In the genomic region with DNA sequence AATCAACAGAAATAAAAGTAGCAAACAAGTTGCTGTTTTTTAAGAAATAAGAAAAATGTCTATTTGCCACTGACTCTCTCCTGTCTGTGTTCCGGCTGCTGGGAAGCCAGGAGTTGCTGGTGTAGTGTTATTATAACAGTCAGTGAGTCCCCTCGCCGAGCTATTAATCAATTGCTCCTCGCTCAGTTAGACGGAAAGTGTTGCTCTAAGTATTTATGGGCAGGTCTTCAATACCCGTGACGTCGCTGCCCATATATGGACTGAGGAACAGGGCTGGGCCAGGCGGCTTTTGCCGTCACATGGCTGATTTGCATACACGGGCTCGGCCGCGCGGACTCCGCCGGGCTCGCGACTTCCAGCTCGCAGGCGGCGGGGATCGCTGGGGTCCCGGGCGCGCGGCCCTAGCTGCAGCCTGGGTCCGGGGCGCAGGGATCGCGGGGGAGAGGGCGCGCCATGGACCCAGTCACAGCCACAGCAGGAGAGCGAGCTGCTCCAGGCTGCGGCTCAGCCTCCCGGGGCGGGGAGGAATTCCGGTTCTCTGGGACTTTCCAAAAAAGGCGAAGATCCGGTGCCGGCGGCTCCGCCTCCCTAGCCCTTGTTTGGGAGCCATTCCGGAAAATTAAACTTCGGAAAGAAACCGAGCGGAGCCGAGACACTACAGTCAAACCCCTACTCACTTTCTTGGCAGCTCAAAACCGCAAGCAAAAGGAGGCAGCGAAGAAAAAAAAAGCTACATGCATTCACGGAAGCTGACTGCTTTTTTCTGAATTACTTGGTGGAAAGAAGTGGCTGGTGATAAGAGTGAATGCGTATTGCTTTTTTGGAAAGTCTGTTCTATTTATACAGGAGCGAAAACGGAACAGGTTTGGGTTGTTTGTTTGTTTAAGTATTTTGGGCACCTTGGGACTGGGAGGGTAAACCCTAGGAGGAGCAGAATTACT, we compare ENCODE assay signal across 8 cellular contexts. TPM values are rescaled to one million over a fixed set of nuclear protein-coding genes. Genes with fewer than 3 reads are reported as not detected.
DNase-seq lines count a peak whose midpoint lies in the region; ATAC-seq and TF ChIP-seq lines count a peak whose summit lies in the region.

A gene (minus strand): TSS at position 188 of the 941 bp plus-strand sequence. CDS start 337 bp downstream, outside the sequence.

- peaks cover 0 to 10% (median 0%) of the 10 kb centered on the region in 11 experiments; a peak in 2 of 22 replicates for H3K9me3 ChIP-seq in BLaER1 treated with 17β-estradiol and CSF1 and Interleukin-3, amounts not matched to agents 10 nM and 100 nM (replicated peaks in 1 of 11)
- no peaks in the 10 kb centered on the region for H3K9me3 ChIP-seq in right lobe of liver

- H3K27ac Mint-ChIP-seq in activated CD4-positive, alpha-beta memory T cell treated with anti-CD3 and anti-CD28 coated beads, Interleukin-2, amount 10 ng/mL, durations not matched to agents 7 days and 5 days = peak within 1 kb of the TSS; percentile 95

- H3K27me3 Mint-ChIP-seq in activated CD4-positive, alpha-beta memory T cell treated with anti-CD3 and anti-CD28 coated beads, Interleukin-2, amount 10 ng/mL, durations not matched to agents 7 days and 5 days = peaks cover 67% of the 10 kb centered on the region

- no peaks in the 10 kb centered on the region for H3K9me3 Mint-ChIP-seq in activated CD4-positive, alpha-beta memory T cell treated with anti-CD3 and anti-CD28 coated beads, Interleukin-2, amount 10 ng/mL, durations not matched to agents 7 days and 5 days

- peak; percentile 71 for ATAC-seq in GM19328 (IDR thresholded peaks at IDR 0.05; ENCODE audit: unreplicated experiment)
- ATAC-seq in HG03469 (IDR thresholded peaks at IDR 0.05; ENCODE audit: unreplicated experiment) = peak; percentile 57
- peak; percentile 77 to 88 (median 84) for ATAC-seq in right lobe of liver

- peaks cover 48% of the 10 kb centered on the region for H3K4me1 Mint-ChIP-seq in activated CD4-positive, alpha-beta memory T cell treated with anti-CD3 and anti-CD28 coated beads, Interleukin-2, amount 10 ng/mL, durations not matched to agents 7 days and 5 days

- CTCF ChIA-PET in activated CD4-positive, alpha-beta memory T cell treated with anti-CD3 and anti-CD28 coated beads, Interleukin-2, amount 10 ng/mL, durations not matched to agents 7 days and 5 days (lab: Charles Lee) = interaction anchor here (0.8 to 5.8 kb wide), 15 partner anchors 11 to 903 kb away, joined by 3 to 77 read pairs (median 7); a partner anchor contains a TSS

- intact Hi-C loops in right lobe of liver (cut with DNase I) = no loop called here

- POLR2A ChIA-PET in activated CD4-positive, alpha-beta memory T cell treated with anti-CD3 and anti-CD28 coated beads, Interleukin-2, amount 10 ng/mL, durations not matched to agents 7 days and 5 days (lab: Charles Lee) = interaction anchor here (0.7 to 5.1 kb wide), 16 partner anchors 9 to 913 kb away, joined by 3 to 88 read pairs (median 5); a partner anchor contains a TSS

- peak within 1 kb of the TSS; percentile 87 for H3K4me3 Mint-ChIP-seq in activated CD4-positive, alpha-beta memory T cell treated with anti-CD3 and anti-CD28 coated beads, Interleukin-2, amount 10 ng/mL, durations not matched to agents 7 days and 5 days

- peak within 1 kb of the TSS; percentile 75 to 96 (median 86) for H3K9ac ChIP-seq in BLaER1 treated with 17β-estradiol and CSF1 and Interleukin-3, amounts not matched to agents 10 nM and 100 nM

- peak; percentile 63 for DNase-seq in NCI-H748 treated with DMSO at 0.1 percent for 48 hours (lab: John Stamatoyannopoulos, UW)
- DNase-seq in activated CD4-positive, alpha-beta memory T cell treated with anti-CD3 and anti-CD28 coated beads, Interleukin-2, amount 10 ng/mL, durations not matched to agents 7 days and 5 days = peak; percentile 94
- DNase-seq in dermis microvascular lymphatic vessel endothelial cell (ENCODE audit: low read depth in 2 of 2) = peak; percentile 93 to 97
- peak; percentile 93 to 96 (median 95) for DNase-seq in right lobe of liver
- DNase-seq in stimulated activated CD4-positive, alpha-beta T cell treated with anti-CD3 and anti-CD28 coated beads, Interleukin-4, amount 100 ng/mL, for 24 hours = peak; percentile 96

- no peak for TF ChIP-seq CTCF in right lobe of liver (IDR thresholded peaks at IDR 0.05)

- peaks cover 35 to 47% (median 44%) of the 10 kb centered on the region in 11 experiments; a peak in 21 of 22 replicates for H4K20me1 ChIP-seq in BLaER1 treated with 17β-estradiol and CSF1 and Interleukin-3, amounts not matched to agents 10 nM and 100 nM

- peak; percentile 80 for TF ChIP-seq POLR2A in right lobe of liver (IDR thresholded peaks at IDR 0.05)

- 0% methylated on average over 25 of the region's 54 CpGs for WGBS in right lobe of liver (ENCODE audit: insufficient coverage, low coverage, low lambda C conversion rate, missing lambda C conversion rate)

- peaks cover 6 to 65% (median 57%) of the 10 kb centered on the region in 11 experiments for H3K27me3 ChIP-seq in BLaER1 treated with 17β-estradiol and CSF1 and Interleukin-3, amounts not matched to agents 10 nM and 100 nM
- H3K27me3 ChIP-seq in right lobe of liver = peaks cover 0 to 11% of the 10 kb centered on the region in 2 donors

- peak within 1 kb of the TSS; percentile 69 to 95 (median 78) for H3K4me3 ChIP-seq in BLaER1 treated with 17β-estradiol and CSF1 and Interleukin-3, amounts not matched to agents 10 nM and 100 nM
- H3K4me3 ChIP-seq in right lobe of liver = peak within 1 kb of the TSS; percentile 74 to 98 (median 77)

- H3K36me3 Mint-ChIP-seq in activated CD4-positive, alpha-beta memory T cell treated with anti-CD3 and anti-CD28 coated beads, Interleukin-2, amount 10 ng/mL, durations not matched to agents 7 days and 5 days (ENCODE audit: low read depth) = peaks cover 13% of the 10 kb centered on the region

- peak within 1 kb of the TSS; percentile 92 to 100 (median 98) for H3K4me2 ChIP-seq in BLaER1 treated with 17β-estradiol and CSF1 and Interleukin-3, amounts not matched to agents 10 nM and 100 nM

- H3K36me3 ChIP-seq in BLaER1 treated with 17β-estradiol and CSF1 and Interleukin-3, amounts not matched to agents 10 nM and 100 nM = peaks cover 0 to 32% (median 22%) of the 10 kb centered on the region in 11 experiments; a peak in 20 of 22 replicates
- H3K36me3 ChIP-seq in right lobe of liver = no peaks in the 10 kb centered on the region

- peak within 1 kb of the TSS; percentile 78 to 94 (median 87) for H3K27ac ChIP-seq in BLaER1 treated with 17β-estradiol and CSF1 and Interleukin-3, amounts not matched to agents 10 nM and 100 nM
- H3K27ac ChIP-seq in right lobe of liver = peak within 1 kb of the TSS; percentile 76 to 84 (median 81)

- peaks cover 33 to 59% (median 48%) of the 10 kb centered on the region in 10 experiments for H3K4me1 ChIP-seq in BLaER1 treated with 17β-estradiol and CSF1 and Interleukin-3, amounts not matched to agents 10 nM and 100 nM
- H3K4me1 ChIP-seq in right lobe of liver = peaks cover 0 to 24% (median 10%) of the 10 kb centered on the region in 4 donors

RNA-seq across cellular contexts. Expression of the gene that starts here (rescaled TPM):
- 1 to 10 TPM; 4.8 to 6.4 TPM for total RNA-seq in activated CD4-positive, alpha-beta memory T cell treated with anti-CD3 and anti-CD28 coated beads, Interleukin-2, amount 10 ng/mL, durations not matched to agents 7 days and 5 days
- total RNA-seq in dermis microvascular lymphatic vessel endothelial cell (0.13 TPM in 1 of 2 replicates, not detected in the other), right lobe of liver (1 to 10 TPM in 2 of 6 experiments, under 1 TPM in 2, not detected in 2; 0.17 to 1.3 (median 0.99) TPM)

Comparison
In these comparisons a context has a peak if more than half of its experiments do, and no peak if none do; other contexts are left out.
1. Peak in every context shown above with its lines: DNase-seq, ATAC-seq, H3K4me3 ChIP-seq and H3K27ac ChIP-seq.
2. Peak in DNase-seq in dermis microvascular lymphatic vessel endothelial cell; RNA of the gene not detected or under 1 TPM.